Comparison of ENCODE assay signal across 25 cellular contexts in the genomic region with DNA sequence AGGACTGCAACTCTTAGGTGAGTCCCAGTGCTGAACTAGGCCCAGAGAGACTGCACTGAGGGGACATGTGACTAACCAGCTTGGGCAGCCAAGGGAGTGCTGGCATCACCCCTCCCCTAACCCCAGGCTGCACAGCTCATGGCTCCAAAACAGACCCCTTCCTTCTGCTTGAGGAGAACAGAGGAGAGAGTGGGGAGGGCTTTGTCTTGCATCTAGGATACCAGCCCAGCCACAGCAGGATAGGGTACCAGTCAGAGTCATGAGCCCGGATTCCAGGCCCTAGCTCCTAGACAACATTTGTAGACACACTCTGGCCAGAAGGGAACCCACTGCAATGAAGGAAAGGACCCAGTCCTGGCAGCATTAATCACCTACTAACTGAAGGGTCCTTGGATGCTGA.
"Had no signal": no experiment of that assay in that cellular context is flagged by ENCODE, and none has a peak within 500 bp of the region (broad histone marks: within the 10 kb centered on the region; RNA-seq: fewer than 3 reads in every experiment).

No MANE protein-coding gene starts in this region.

- DNase-seq: cerebellar nuclear complex; effector CD4-positive, alpha-beta T cell; foreskin fibroblast; gastrocnemius medialis; glutamatergic neuron; heart right ventricle; immature natural killer cell; islet precursor cell; kidney glomerular epithelial cell; left ventricle myocardium superior; lower lobe of right lung; mucosa of descending colon; naive B cell; pancreas; right cardiac atrium; sigmoid colon; stimulated activated CD4-positive, alpha-beta T cell treated with anti-CD3 and anti-CD28 coated beads, Interleukin-2, amount 100 ng/mL, for 24 hours; stimulated activated CD4-positive, alpha-beta T cell treated with anti-CD3 and anti-CD28 coated beads, Interleukin-4, amount 100 ng/mL, for 24 hours; stimulated activated naive CD4-positive, alpha-beta T cell treated with Interleukin-2 at 50 U/mL for 16 hours; stomach; thyroid gland; trophoblast cell had no signal

- ATAC-seq: esophagus mucosa; gastrocnemius medialis; heart right ventricle; left ventricle myocardium superior; lower lobe of right lung; mucosa of descending colon; natural killer cell treated with Interleukin-12 subunit alpha and Interleukin-12 subunit beta and Interleukin-15 and Interleukin-18, amount 100 ng/mL, for 72 hours; pancreas; right cardiac atrium; stimulated activated effector memory CD8-positive, alpha-beta T cell treated with anti-CD3 and anti-CD28 coated beads, Interleukin-12 subunit alpha, Interleukin-12 subunit beta, amount 100 ng/mL, for 72 hours had no signal
